Comparison of ENCODE assay signal across 19 cellular contexts in genomic region chr22:20782601-20783299, GRCh38. TPM values are rescaled to one million over a fixed set of nuclear protein-coding genes. Genes with fewer than 3 reads are reported as not detected.
"Had no signal": no experiment of that assay in that cellular context is flagged by ENCODE, and none has a peak within 500 bp of the region (broad histone marks: within the 10 kb centered on the region; RNA-seq: fewer than 3 reads in every experiment).

No MANE protein-coding gene starts in this region.

- H3K4me2 ChIP-seq: smooth muscle cell had no signal

- ATAC-seq: foreskin keratinocyte; right cardiac atrium; stimulated activated naive CD8-positive, alpha-beta T cell treated with anti-CD3 and anti-CD28 coated beads, Interleukin-15, amount 100 ng/mL, for 72 hours had no signal

- H3K4me3 ChIP-seq: left ventricle myocardium inferior, smooth muscle cell, upper lobe of left lung had no signal

- DNase-seq: activated CD4-positive, alpha-beta T cell treated with anti-CD3 and anti-CD28 coated beads for 1 hour; activated CD4-positive, alpha-beta T cell treated with anti-CD3 and anti-CD28 coated beads, Interleukin-2, amount 50 U/mL, for 48 hours; activated naive CD4-positive, alpha-beta T cell treated with anti-CD3 and anti-CD28 coated beads for 36 hours; cortex of kidney; effector CD8-positive, alpha-beta T cell; foreskin keratinocyte; glutamatergic neuron; left ventricle myocardium inferior; natural killer cell; right cardiac atrium; stimulated activated CD4-positive, alpha-beta T cell treated with anti-CD3 and anti-CD28 coated beads, Interleukin-4, amount 100 ng/mL, for 4 hours; stimulated activated CD8-positive, alpha-beta memory T cell treated with anti-CD3 and anti-CD28 coated beads, Interleukin-4, amount 100 ng/mL, for 48 hours; stimulated activated naive CD8-positive, alpha-beta T cell treated with anti-CD3 and anti-CD28 coated beads, Interleukin-15, amount 100 ng/mL, for 72 hours; upper lobe of left lung had no signal

- H3K27ac ChIP-seq: foreskin keratinocyte, left ventricle myocardium inferior, VCaP had no signal

- H3K27me3 ChIP-seq: foreskin keratinocyte, upper lobe of left lung had no signal

- H3K9me3 ChIP-seq: left ventricle myocardium inferior, upper lobe of left lung had no signal

RNA-seq across cellular contexts. Expression of gene SERPIND1, which starts 8.8 kb away (rescaled TPM):
- total RNA-seq: activated naive CD4-positive, alpha-beta T cell treated with anti-CD3 and anti-CD28 coated beads for 36 hours; activated T-helper 2 cell treated with anti-CD3 and anti-CD28 coated beads, Interferon-gamma antibody, Interleukin-2, Interleukin-4, amounts not matched to agents 10 μg/mL and 5 μg/mL and 100 μg/mL, durations not matched to agents 14 hours and 24 hours and 36 hours; foreskin keratinocyte; kidney epithelial cell; smooth muscle cell; T-helper 1 cell treated with Interleukin-12 subunit alpha and Interleukin-12 subunit beta and Interleukin-4 antibody, amounts not matched to agents 30 ng/mL and 1 ng/mL, for 36 hours had no signal
- polyA plus RNA-seq: foreskin keratinocyte had no signal
